In the genomic region with DNA sequence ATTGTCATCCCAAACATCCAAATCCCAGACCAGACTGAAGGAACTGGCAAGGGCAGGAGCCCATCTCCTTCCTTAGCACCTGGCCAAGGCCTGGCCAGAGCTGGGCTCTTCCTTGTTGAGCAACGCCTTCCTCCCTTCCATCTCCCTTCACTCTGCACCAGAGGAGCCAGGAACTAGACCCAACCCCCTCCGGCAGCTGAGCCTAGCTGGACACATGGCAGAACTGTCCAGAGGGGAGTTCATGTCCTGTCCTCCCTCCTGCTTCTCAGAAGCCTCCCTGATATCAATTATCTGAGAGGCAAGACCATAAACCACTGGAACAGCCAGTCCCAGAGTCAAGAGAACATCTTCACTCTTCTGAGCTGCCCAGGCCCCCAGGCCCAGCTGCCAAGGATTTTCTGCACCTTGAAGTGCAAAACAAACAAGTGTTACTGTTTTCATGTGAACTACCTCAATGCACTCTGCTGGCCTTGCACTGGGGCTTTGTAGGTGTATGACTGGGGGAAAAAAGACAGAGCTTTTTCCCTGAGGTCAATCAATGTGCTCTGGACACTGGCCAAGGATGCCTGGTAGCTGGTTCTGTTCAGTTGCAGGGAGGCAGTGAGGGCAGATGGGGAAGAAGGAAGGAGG, we compare ENCODE assay signal across 20 cellular contexts.
"Had no signal": no experiment of that assay in that cellular context is flagged by ENCODE, and none has a peak within 500 bp of the region (broad histone marks: within the 10 kb centered on the region; RNA-seq: fewer than 3 reads in every experiment).

No MANE protein-coding gene starts in this region.

- ATAC-seq: activated CD8-positive, alpha-beta memory T cell treated with anti-CD3 and anti-CD28 coated beads, Interleukin-2, amount 10 ng/mL, durations not matched to agents 7 days and 5 days; activated T-helper 17 cell treated with anti-CD3 and anti-CD28 coated beads, Interleukin-2, amount 50 U/mL, for 72 hours; body of pancreas; left colon; lower lobe of right lung; stimulated activated memory B cell treated with anti-CD40 and anti-IgM and Interleukin-4, amounts not matched to agents 10 μg/mL and 1 μg/mL and 100 μg/mL, for 72 hours had no signal

- H3K9me3 Mint-ChIP-seq: activated B cell treated with CpG ODN at 0.5 μM for 24 hours; activated CD4-positive, alpha-beta memory T cell treated with anti-CD3 and anti-CD28 coated beads, Interleukin-2, amount 10 ng/mL, durations not matched to agents 7 days and 5 days; activated naive CD8-positive, alpha-beta T cell treated with anti-CD3 and anti-CD28 coated beads, Interleukin-2, amount 10 ng/mL, durations not matched to agents 7 days and 5 days; activated T-helper 17 cell treated with anti-CD3 and anti-CD28 coated beads, Interleukin-2, amount 50 U/mL, for 72 hours; nephron; stimulated activated memory B cell treated with anti-CD40 and anti-IgM and Interleukin-4, amounts not matched to agents 10 μg/mL and 1 μg/mL and 100 μg/mL, for 72 hours had no signal

- H3K27ac Mint-ChIP-seq: activated B cell treated with CpG ODN at 0.5 μM for 24 hours; activated CD4-positive, alpha-beta memory T cell treated with anti-CD3 and anti-CD28 coated beads, Interleukin-2, amount 10 ng/mL, durations not matched to agents 7 days and 5 days; activated CD8-positive, alpha-beta memory T cell treated with anti-CD3 and anti-CD28 coated beads, Interleukin-2, amount 10 ng/mL, durations not matched to agents 7 days and 5 days; activated naive CD8-positive, alpha-beta T cell treated with anti-CD3 and anti-CD28 coated beads, Interleukin-2, amount 10 ng/mL, durations not matched to agents 7 days and 5 days; activated T-helper 17 cell treated with anti-CD3 and anti-CD28 coated beads, Interleukin-2, amount 50 U/mL, for 72 hours; nephron; stimulated activated memory B cell treated with anti-CD40 and anti-IgM and Interleukin-4, amounts not matched to agents 10 μg/mL and 1 μg/mL and 100 μg/mL, for 72 hours had no signal

- H3K27me3 Mint-ChIP-seq: activated B cell treated with CpG ODN at 0.5 μM for 24 hours; stimulated activated memory B cell treated with anti-CD40 and anti-IgM and Interleukin-4, amounts not matched to agents 10 μg/mL and 1 μg/mL and 100 μg/mL, for 72 hours had no signal

- H3K4me1 Mint-ChIP-seq: activated B cell treated with CpG ODN at 0.5 μM for 24 hours; activated CD4-positive, alpha-beta memory T cell treated with anti-CD3 and anti-CD28 coated beads, Interleukin-2, amount 10 ng/mL, durations not matched to agents 7 days and 5 days; activated CD8-positive, alpha-beta memory T cell treated with anti-CD3 and anti-CD28 coated beads, Interleukin-2, amount 10 ng/mL, durations not matched to agents 7 days and 5 days; activated naive CD8-positive, alpha-beta T cell treated with anti-CD3 and anti-CD28 coated beads, Interleukin-2, amount 10 ng/mL, durations not matched to agents 7 days and 5 days; activated T-helper 17 cell treated with anti-CD3 and anti-CD28 coated beads, Interleukin-2, amount 50 U/mL, for 72 hours; nephron had no signal

- DNase-seq: activated B cell treated with CpG ODN at 0.5 μM for 24 hours; activated CD4-positive, alpha-beta memory T cell treated with anti-CD3 and anti-CD28 coated beads, Interleukin-2, amount 10 ng/mL, durations not matched to agents 7 days and 5 days; activated CD4-positive, alpha-beta T cell treated with anti-CD3 and anti-CD28 coated beads for 4 hours; activated CD8-positive, alpha-beta memory T cell treated with anti-CD3 and anti-CD28 coated beads, Interleukin-2, amount 10 ng/mL, durations not matched to agents 7 days and 5 days; activated naive CD4-positive, alpha-beta T cell; activated naive CD8-positive, alpha-beta T cell treated with anti-CD3 and anti-CD28 coated beads, Interleukin-2, amount 10 ng/mL, durations not matched to agents 7 days and 5 days; body of pancreas; dermis blood vessel endothelial cell; effector memory CD4-positive, alpha-beta T cell; esophagus squamous epithelium; islet precursor cell; left colon; lower lobe of right lung; sigmoid colon; stimulated activated CD4-positive, alpha-beta T cell treated with anti-CD3 and anti-CD28 coated beads, Interleukin-4, amount 100 ng/mL, for 24 hours; T-helper 9 cell; upper lobe of left lung had no signal

- H3K36me3 Mint-ChIP-seq: activated CD8-positive, alpha-beta memory T cell treated with anti-CD3 and anti-CD28 coated beads, Interleukin-2, amount 10 ng/mL, durations not matched to agents 7 days and 5 days; activated naive CD8-positive, alpha-beta T cell treated with anti-CD3 and anti-CD28 coated beads, Interleukin-2, amount 10 ng/mL, durations not matched to agents 7 days and 5 days; stimulated activated memory B cell treated with anti-CD40 and anti-IgM and Interleukin-4, amounts not matched to agents 10 μg/mL and 1 μg/mL and 100 μg/mL, for 72 hours had no signal

- H3K4me3 Mint-ChIP-seq: activated B cell treated with CpG ODN at 0.5 μM for 24 hours; activated CD4-positive, alpha-beta memory T cell treated with anti-CD3 and anti-CD28 coated beads, Interleukin-2, amount 10 ng/mL, durations not matched to agents 7 days and 5 days; activated CD8-positive, alpha-beta memory T cell treated with anti-CD3 and anti-CD28 coated beads, Interleukin-2, amount 10 ng/mL, durations not matched to agents 7 days and 5 days; activated naive CD8-positive, alpha-beta T cell treated with anti-CD3 and anti-CD28 coated beads, Interleukin-2, amount 10 ng/mL, durations not matched to agents 7 days and 5 days; activated T-helper 17 cell treated with anti-CD3 and anti-CD28 coated beads, Interleukin-2, amount 50 U/mL, for 72 hours; nephron; stimulated activated memory B cell treated with anti-CD40 and anti-IgM and Interleukin-4, amounts not matched to agents 10 μg/mL and 1 μg/mL and 100 μg/mL, for 72 hours had no signal
